Comparison of ENCODE assay signal across 8 cellular contexts in genomic region chr4:56387023-56388001, GRCh38. TPM values are rescaled to one million over a fixed set of nuclear protein-coding genes. Genes with fewer than 3 reads are reported as not detected.
A peak's percentile ranks its signal among the peaks of the same experiment; 100 is the strongest.
DNase-seq lines count a peak whose midpoint lies in the region; ATAC-seq and TF ChIP-seq lines count a peak whose summit lies in the region.

A gene with protein sequence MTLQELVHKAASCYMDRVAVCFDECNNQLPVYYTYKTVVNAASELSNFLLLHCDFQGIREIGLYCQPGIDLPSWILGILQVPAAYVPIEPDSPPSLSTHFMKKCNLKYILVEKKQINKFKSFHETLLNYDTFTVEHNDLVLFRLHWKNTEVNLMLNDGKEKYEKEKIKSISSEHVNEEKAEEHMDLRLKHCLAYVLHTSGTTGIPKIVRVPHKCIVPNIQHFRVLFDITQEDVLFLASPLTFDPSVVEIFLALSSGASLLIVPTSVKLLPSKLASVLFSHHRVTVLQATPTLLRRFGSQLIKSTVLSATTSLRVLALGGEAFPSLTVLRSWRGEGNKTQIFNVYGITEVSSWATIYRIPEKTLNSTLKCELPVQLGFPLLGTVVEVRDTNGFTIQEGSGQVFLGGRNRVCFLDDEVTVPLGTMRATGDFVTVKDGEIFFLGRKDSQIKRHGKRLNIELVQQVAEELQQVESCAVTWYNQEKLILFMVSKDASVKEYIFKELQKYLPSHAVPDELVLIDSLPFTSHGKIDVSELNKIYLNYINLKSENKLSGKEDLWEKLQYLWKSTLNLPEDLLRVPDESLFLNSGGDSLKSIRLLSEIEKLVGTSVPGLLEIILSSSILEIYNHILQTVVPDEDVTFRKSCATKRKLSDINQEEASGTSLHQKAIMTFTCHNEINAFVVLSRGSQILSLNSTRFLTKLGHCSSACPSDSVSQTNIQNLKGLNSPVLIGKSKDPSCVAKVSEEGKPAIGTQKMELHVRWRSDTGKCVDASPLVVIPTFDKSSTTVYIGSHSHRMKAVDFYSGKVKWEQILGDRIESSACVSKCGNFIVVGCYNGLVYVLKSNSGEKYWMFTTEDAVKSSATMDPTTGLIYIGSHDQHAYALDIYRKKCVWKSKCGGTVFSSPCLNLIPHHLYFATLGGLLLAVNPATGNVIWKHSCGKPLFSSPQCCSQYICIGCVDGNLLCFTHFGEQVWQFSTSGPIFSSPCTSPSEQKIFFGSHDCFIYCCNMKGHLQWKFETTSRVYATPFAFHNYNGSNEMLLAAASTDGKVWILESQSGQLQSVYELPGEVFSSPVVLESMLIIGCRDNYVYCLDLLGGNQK (minus strand): TSS chr4:56387491. CDS start chr4:56384299, 3,192 bp downstream.

- H3K14ac ChIP-seq in trophoblast cell (ENCODE audit: low read length), result peak within 1 kb of the TSS; percentile 85

- TF ChIP-seq CTCF in GM12865 (IDR thresholded peaks at IDR 0.05; ENCODE audit: insufficient read depth, low read depth, low read length, missing control alignments) (no peak), type B pancreatic cell (conservative IDR thresholded peaks at IDR 0.05) (no peak)

- H3K4me3 ChIP-seq in GM12865 (ENCODE audit: low read depth, low read length) (peak within 1 kb of the TSS; percentile 90), adipocyte (ENCODE audit: low read length) (peak within 1 kb of the TSS; percentile 95), trophoblast cell (ENCODE audit: low read depth, low read length) (peak within 1 kb of the TSS; percentile 95)

- H3K4ac ChIP-seq in trophoblast cell (ENCODE audit: low read depth, low read length), result peak within 1 kb of the TSS; percentile 68

- peaks cover 28% of the 10 kb centered on the region for H3K4me1 Mint-ChIP-seq in type B pancreatic cell (ENCODE audit: unreplicated experiment)

- DNase-seq in GM12865 (ENCODE audit: low read depth) (peak; percentile 95), NCI-H1417 treated with DMSO at 0.1 percent for 48 hours (lab: John Stamatoyannopoulos, UW) (peak; percentile 83), SW480 (ENCODE audit: low spot score) (peak; percentile 90), adipocyte (ENCODE audit: low read depth) (peak; percentile 96), cardiac septum (ENCODE audit: low spot score) (peak; percentile 96), trophoblast cell (peak; percentile 98 to 99), type B pancreatic cell (ENCODE audit: extremely low spot score, unreplicated experiment) (peak; percentile 97)

- peak within 1 kb of the TSS; percentile 94 for H2BK120ac ChIP-seq in trophoblast cell (ENCODE audit: insufficient read depth, low read length, poor library complexity)

- H3K9me3 ChIP-seq in adipocyte (ENCODE audit: control insufficient read depth, low read length) (no peaks in the 10 kb centered on the region), trophoblast cell (ENCODE audit: insufficient read depth, low read depth, low read length) (no peaks in the 10 kb centered on the region)

- H2BK12ac ChIP-seq in trophoblast cell (ENCODE audit: low read length), result peak within 1 kb of the TSS; percentile 54

- peaks cover 2% of the 10 kb centered on the region for H3K79me2 ChIP-seq in trophoblast cell (ENCODE audit: control insufficient read depth, insufficient read depth, low read length, poor library complexity)

- H3K79me1 ChIP-seq in trophoblast cell (ENCODE audit: low read length), result peaks cover 6% of the 10 kb centered on the region

- H3K4me2 ChIP-seq in trophoblast cell (ENCODE audit: low read length), result peak within 1 kb of the TSS; percentile 96

- H3K27ac Mint-ChIP-seq in type B pancreatic cell, result peak within 1 kb of the TSS; percentile 100

- no peaks in the 10 kb centered on the region for H3K36me3 ChIP-seq in adipocyte (ENCODE audit: control insufficient read depth, insufficient read depth, low read length, severe bottlenecking)
- no peaks in the 10 kb centered on the region for H3K36me3 ChIP-seq in trophoblast cell (ENCODE audit: control insufficient read depth in 1 of 2, insufficient read depth in 2 of 2, low read length in 2 of 2)

- peaks cover 19% of the 10 kb centered on the region for H3K4me1 ChIP-seq in adipocyte (ENCODE audit: control insufficient read depth, insufficient read depth, low read length)
- H3K4me1 ChIP-seq in trophoblast cell (ENCODE audit: control insufficient read depth in 1 of 2, insufficient read depth in 2 of 2, low read length in 2 of 2), result peaks cover 2% of the 10 kb centered on the region in 2 experiments

- H2BK5ac ChIP-seq in trophoblast cell (ENCODE audit: low read depth, low read length, poor library complexity), result peak within 1 kb of the TSS; percentile 79

- H4K8ac ChIP-seq in trophoblast cell (ENCODE audit: low read depth, low read length), result peak within 1 kb of the TSS; percentile 99

- H3K9ac ChIP-seq in adipocyte (ENCODE audit: low read length) (peak within 1 kb of the TSS; percentile 97), trophoblast cell (ENCODE audit: low read length) (peak within 1 kb of the TSS; percentile 98)

- H3K36me3 Mint-ChIP-seq in type B pancreatic cell, result no peaks in the 10 kb centered on the region

- peak within 1 kb of the TSS; percentile 89 for H4K91ac ChIP-seq in trophoblast cell (ENCODE audit: low read depth, low read length)

- intact Hi-C loops in cardiac septum (cut with DNase I), result loop anchor here (1.0 kb wide), 1 partner anchor 48 kb away; the partner anchor contains the start of gene PPAT

- no peaks in the 10 kb centered on the region for H3K9me3 Mint-ChIP-seq in type B pancreatic cell

- H2AK5ac ChIP-seq in trophoblast cell (ENCODE audit: low read length), result no peak within 1 kb of the TSS

- H3K27me3 Mint-ChIP-seq in type B pancreatic cell, result no peaks in the 10 kb centered on the region

- H4K12ac ChIP-seq in trophoblast cell (ENCODE audit: low read depth, low read length), result peak within 1 kb of the TSS; percentile 99

- no peaks in the 10 kb centered on the region for H3K27me3 ChIP-seq in adipocyte (replicated peaks; ENCODE audit: control insufficient read depth, insufficient read depth, low read length)
- no peaks in the 10 kb centered on the region for H3K27me3 ChIP-seq in trophoblast cell (ENCODE audit: insufficient read depth, low read length)

- peak within 1 kb of the TSS; percentile 87 for H3K18ac ChIP-seq in trophoblast cell (ENCODE audit: low read length)

- H3K27ac ChIP-seq in trophoblast cell (ENCODE audit: low read depth, low read length), result peak within 1 kb of the TSS; percentile 92

- no peak within 1 kb of the TSS for H3K23ac ChIP-seq in trophoblast cell (ENCODE audit: low read length)

- ATAC-seq in HG02763 (IDR thresholded peaks at IDR 0.05; ENCODE audit: unreplicated experiment), result peak; percentile 95

- peak within 1 kb of the TSS; percentile 94 for H3K4me3 Mint-ChIP-seq in type B pancreatic cell

- no CpG with 5 or more reads among the region's 57 CpGs for WGBS in trophoblast cell (ENCODE audit: extremely low coverage, insufficient coverage, insufficient read length)

- peak within 1 kb of the TSS; percentile 98 for H2AFZ ChIP-seq in trophoblast cell (ENCODE audit: insufficient read depth, low read length, poor library complexity)

RNA-seq across cellular contexts. Expression of the gene that starts here (rescaled TPM):
- 8.1 TPM for total RNA-seq in cardiac septum
- 4.8 and 4.9 TPM in 2 replicates for polyA plus RNA-seq in trophoblast cell (2013)
- 16.7 and 19.2 TPM in 2 replicates for total RNA-seq in type B pancreatic cell (ENCODE audit: low replicate concordance)

Comparison
In these comparisons a context has a peak if more than half of its experiments do, and no peak if none do; other contexts are left out.
1. Peak in every context shown above with its lines: DNase-seq, ATAC-seq, H3K4me3 ChIP-seq and H3K27ac ChIP-seq.